Comparison of ENCODE assay signal across 13 cellular contexts in the genomic region with DNA sequence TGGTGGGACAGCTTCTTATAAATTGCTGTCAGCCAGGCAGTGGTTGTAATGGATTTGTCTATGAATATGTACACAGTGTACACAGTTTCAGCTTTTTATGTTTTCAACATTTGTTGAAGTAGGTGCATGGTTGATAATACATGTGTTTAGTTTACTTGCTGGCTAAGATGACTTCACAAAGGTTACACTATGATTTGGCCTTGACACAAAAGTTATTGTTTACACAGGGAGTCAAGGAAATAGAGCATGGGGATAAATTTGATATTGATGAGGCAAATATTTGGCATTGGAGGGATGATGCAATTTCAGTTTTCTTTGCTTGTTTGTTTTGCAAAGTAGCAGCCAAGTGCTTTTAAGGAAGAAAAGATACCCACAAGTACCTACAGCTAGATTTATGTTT. TPM values are rescaled to one million over a fixed set of nuclear protein-coding genes. Genes with fewer than 3 reads are reported as not detected.
A peak's percentile ranks its signal among the peaks of the same experiment; 100 is the strongest.
DNase-seq lines count a peak whose midpoint lies in the region; ATAC-seq, FAIRE-seq and TF ChIP-seq lines count a peak whose summit lies in the region.
"Had no signal": no experiment of that assay in that cellular context is flagged by ENCODE, and none has a peak within 500 bp of the region (broad histone marks: within the 10 kb centered on the region; RNA-seq: fewer than 3 reads in every experiment).

No MANE protein-coding gene starts in this region.

- peak overlapping the region; percentile 22 for H3K27ac Mint-ChIP-seq in progenitor cell of endocrine pancreas
- H3K27ac Mint-ChIP-seq: CD8-positive, alpha-beta memory T cell; GM23338 had no signal

- H3K36me3 ChIP-seq in Peyer's patch: no peaks in the 10 kb centered on the region

- H3K4me1 ChIP-seq in Peyer's patch: peaks cover 0 to under 1% (median 0%) of the 10 kb centered on the region in 4 donors
- H3K4me1 ChIP-seq: Caco-2 had no signal

- H3K27ac ChIP-seq in Peyer's patch: no peak overlapping the region

- peak; percentile 40 for ATAC-seq in left lobe of liver
- ATAC-seq: GM23338 had no signal

- no peak for TF ChIP-seq POLR2A in Peyer's patch (IDR thresholded peaks at IDR 0.05)

- H3K9me3 Mint-ChIP-seq in progenitor cell of endocrine pancreas (ENCODE audit: low read depth): peaks cover 2% of the 10 kb centered on the region

- TF ChIP-seq CTCF in progenitor cell of endocrine pancreas (IDR thresholded peaks at IDR 0.05; ENCODE audit: unreplicated experiment) (no peak), Peyer's patch (IDR thresholded peaks at IDR 0.05) (no peak), D721Med (IDR thresholded peaks at IDR 0.05; ENCODE audit: insufficient read depth, missing control alignments) (no peak)

- H3K27me3 Mint-ChIP-seq in progenitor cell of endocrine pancreas: peaks cover 17% of the 10 kb centered on the region

- DNase-seq in HTR-8/SVneo (ENCODE audit: insufficient read length, low spot score) (no peak), NCI-H69 (lab: John Stamatoyannopoulos, UW) (peak; percentile 41), left lobe of liver (ENCODE audit: low spot score) (no peak), progenitor cell of endocrine pancreas (ENCODE audit: low spot score, unreplicated experiment) (no peak), Peyer's patch (no peak), cardiac septum (ENCODE audit: low spot score) (no peak), D721Med (ENCODE audit: insufficient read length, low spot score) (no peak)
- DNase-seq: Caco-2; CD8-positive, alpha-beta memory T cell; DMS53; H7 had no signal

- H3K9me3 ChIP-seq in Peyer's patch: no peaks in the 10 kb centered on the region
- H3K9me3 ChIP-seq: Caco-2 had no signal

- H3K4me3 Mint-ChIP-seq in progenitor cell of endocrine pancreas (ENCODE audit: low read depth): no peak overlapping the region
- H3K4me3 Mint-ChIP-seq: CD8-positive, alpha-beta memory T cell; GM23338 had no signal

- no peaks in the 10 kb centered on the region for H3K36me3 Mint-ChIP-seq in progenitor cell of endocrine pancreas (ENCODE audit: insufficient read depth)
- H3K36me3 Mint-ChIP-seq: CD8-positive, alpha-beta memory T cell had no signal

- peaks cover 25% of the 10 kb centered on the region for H3K4me1 Mint-ChIP-seq in progenitor cell of endocrine pancreas (ENCODE audit: low read depth)
- H3K4me1 Mint-ChIP-seq: CD8-positive, alpha-beta memory T cell; GM23338 had no signal

- H3K4me3 ChIP-seq in Peyer's patch: no peak overlapping the region
- H3K4me3 ChIP-seq: GM23338 had no signal

- FAIRE-seq in HTR-8/SVneo (lab: Jason Lieb, UNC) (peak; percentile 13), D721Med (lab: Jason Lieb, UNC) (no peak)
- FAIRE-seq: GM18507 had no signal

- no peaks in the 10 kb centered on the region for H3K27me3 ChIP-seq in Peyer's patch

- intact Hi-C loops in cardiac septum (cut with DNase I): loop anchor here (5.0 kb wide), 1 partner anchor 40 kb away; no protein-coding TSS in a partner anchor

RNA-seq across cellular contexts. Expression of a gene that starts 23.5 kb away (rescaled TPM):
- total RNA-seq in left lobe of liver (5.5 TPM), progenitor cell of endocrine pancreas (2.6 and 4.0 TPM in 2 replicates), Peyer's patch (1 to 10 TPM in 3 of 4 donors, under 1 TPM in 1; 0.94 to 3.1 (median 1.9) TPM), cardiac septum (5.7 TPM)
- total RNA-seq: CD8-positive, alpha-beta memory T cell had no signal
